ENCODE assay signal across 8 cellular contexts in the genomic region with DNA sequence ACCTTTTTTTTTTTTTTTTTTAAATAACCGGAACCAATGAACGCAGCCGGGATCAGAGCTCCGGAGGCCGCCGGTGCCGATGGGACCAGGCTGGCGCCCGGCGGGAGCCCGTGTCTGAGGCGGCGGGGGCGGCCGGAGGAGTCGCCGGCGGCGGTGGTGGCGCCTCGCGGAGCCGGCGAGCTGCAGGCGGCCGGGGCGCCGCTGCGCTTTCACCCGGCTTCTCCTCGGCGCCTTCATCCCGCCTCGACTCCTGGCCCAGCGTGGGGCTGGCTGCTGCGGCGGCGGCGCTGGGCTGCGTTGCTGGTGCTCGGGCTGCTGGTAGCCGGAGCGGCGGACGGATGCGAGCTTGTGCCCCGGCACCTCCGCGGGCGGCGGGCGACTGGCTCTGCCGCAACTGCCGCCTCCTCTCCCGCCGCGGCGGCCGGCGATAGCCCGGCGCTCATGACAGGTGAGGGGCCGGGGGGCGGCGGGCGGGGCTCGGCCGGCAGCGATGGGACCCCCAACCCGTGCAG. TPM values are rescaled to one million over a fixed set of nuclear protein-coding genes. Genes with fewer than 3 reads are reported as not detected.
DNase-seq lines count a peak whose midpoint lies in the region; ATAC-seq and TF ChIP-seq lines count a peak whose summit lies in the region.

No MANE protein-coding gene starts in this region.

- peaks cover 68 to 82% of the 10 kb centered on the region in 2 donors for H3K4me1 Mint-ChIP-seq in immature natural killer cell

- H3K36me3 ChIP-seq in HUES64 (ENCODE audit: insufficient read depth, low read length) (no peaks in the 10 kb centered on the region), body of pancreas (replicated peaks in 1 of 2; ENCODE audit: insufficient read depth in 1 of 2, low read depth in 2 of 2) (no peaks in the 10 kb centered on the region)

- peak overlapping the region; percentile 75 for H3K9ac ChIP-seq in HUES64 (ENCODE audit: low read depth, low read length)

- H3K27me3 ChIP-seq in HUES64 (ENCODE audit: insufficient read depth, low read length) (peaks cover 17% of the 10 kb centered on the region), body of pancreas (no peaks in the 10 kb centered on the region)

- ATAC-seq in GM21528 (IDR thresholded peaks at IDR 0.05; ENCODE audit: low FRiP score, unreplicated experiment) (peak; percentile 36), body of pancreas (peak; percentile 24)

- peak overlapping the region; percentile 98 to 99 (median 99) for H3K4me3 Mint-ChIP-seq in immature natural killer cell

- H3K4me3 ChIP-seq in HUES64 (ENCODE audit: low read length) (peak overlapping the region; percentile 74), body of pancreas (peak overlapping the region; percentile 54 to 87)

- H3K36me3 Mint-ChIP-seq in immature natural killer cell = no peaks in the 10 kb centered on the region

- DNase-seq in EL (peak; percentile 62), UCSD-AML1 (lab: John Stamatoyannopoulos, UW; ENCODE audit: unreplicated experiment) (peak; percentile 76), body of pancreas (peak; percentile 53 to 65 (median 58)), immature natural killer cell (peak; percentile 64 to 72 (median 70)), OCI-M2 (lab: John Stamatoyannopoulos, UW; ENCODE audit: unreplicated experiment) (no peak)
- DNase-seq in stimulated activated CD4-positive, alpha-beta T cell treated with anti-CD3 and anti-CD28 coated beads, Interleukin-15, amount 100 ng/mL, for 24 hours = peak; percentile 68

- TF ChIP-seq POLR2A in body of pancreas (IDR thresholded peaks at IDR 0.05) = no peak

- H3K9me3 ChIP-seq in HUES64 (ENCODE audit: insufficient read depth, low read depth, low read length) (no peaks in the 10 kb centered on the region), body of pancreas (no peaks in the 10 kb centered on the region)

- TF ChIP-seq CTCF in body of pancreas (IDR thresholded peaks at IDR 0.05) = no peak

- no peaks in the 10 kb centered on the region for H3K9me3 Mint-ChIP-seq in immature natural killer cell

- intact Hi-C loops in body of pancreas (cut with DNase I) = no loop called here

- under 1% methylated on average over 70 of the region's 70 CpGs for WGBS in HUES64
- WGBS in body of pancreas, 2 donors = 0% methylated on average over 17 to 53 of the region's 70 CpGs

- peaks cover 57% of the 10 kb centered on the region for H3K4me1 ChIP-seq in HUES64 (ENCODE audit: insufficient read depth, low read length)
- peaks cover 58% of the 10 kb centered on the region for H3K4me1 ChIP-seq in body of pancreas

- H3K27ac ChIP-seq in HUES64 (ENCODE audit: low read depth, low read length) (peak overlapping the region; percentile 64; the same call in 1 of the 2 replicates), body of pancreas (peak overlapping the region; percentile 94 to 98 (median 94))

- peak overlapping the region; percentile 58 to 100 (median 99) for H3K27ac Mint-ChIP-seq in immature natural killer cell

- peaks cover 20 to 32% (median 27%) of the 10 kb centered on the region in 3 donors for H3K27me3 Mint-ChIP-seq in immature natural killer cell (ENCODE audit: low read depth in 3 of 3)

RNA-seq across cellular contexts. Expression of gene STIM2, which starts 0.3 kb away (rescaled TPM):
- 15.9 TPM for polyA plus RNA-seq in HUES64 (2013, experiment 1 of 2)
- 14.6 TPM for polyA plus RNA-seq in HUES64 (2013, experiment 2 of 2)
- 10 to 100 TPM; 10.9 to 53.4 TPM for total RNA-seq in body of pancreas
- polyA plus RNA-seq in immature natural killer cell = 10 to 100 TPM; 19.1 to 38.1 (median 24.6) TPM
